18 cellular contexts compared by ENCODE assay signal in the genomic region with DNA sequence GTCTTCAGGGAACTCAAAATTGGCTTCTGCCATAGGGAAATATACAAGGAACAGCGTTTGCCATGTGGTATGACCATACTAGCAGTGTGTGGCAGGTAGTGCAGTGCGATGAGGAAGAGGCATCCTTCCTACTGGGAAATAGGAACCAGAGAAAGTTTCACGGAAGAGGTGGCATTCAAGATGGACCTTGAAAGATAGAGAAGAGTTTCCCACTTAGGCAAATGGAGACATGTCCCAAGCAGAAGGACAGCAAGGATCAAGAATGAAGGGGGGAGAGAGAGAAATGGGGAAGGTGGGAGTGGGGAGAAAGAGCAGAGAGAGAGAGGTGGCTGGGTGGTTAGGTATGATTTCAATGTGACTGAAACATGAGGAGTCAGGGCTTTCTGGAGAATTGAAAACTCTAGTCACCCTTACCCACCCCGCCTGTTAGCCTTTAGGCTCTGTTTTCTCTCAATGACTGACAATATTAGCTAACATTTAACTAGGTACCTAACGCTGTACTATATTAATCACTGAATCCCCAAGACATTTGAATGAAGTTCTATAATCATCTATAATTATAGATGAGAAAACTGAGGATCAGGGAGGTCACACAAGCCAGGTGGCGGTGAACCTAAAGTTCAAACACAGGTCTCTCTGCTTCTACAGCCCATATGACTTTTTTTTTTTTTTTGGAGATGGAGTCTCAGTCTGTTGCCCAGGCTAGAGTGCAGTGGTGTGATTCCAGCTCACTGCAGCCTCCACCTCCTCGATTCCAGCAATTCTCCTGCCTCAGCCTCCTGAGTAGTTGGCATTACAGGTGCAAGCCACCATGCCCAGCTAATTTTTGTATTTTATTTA.
DNase-seq lines count a peak whose midpoint lies in the region; ATAC-seq, FAIRE-seq and TF ChIP-seq lines count a peak whose summit lies in the region.
"Had no signal": no experiment of that assay in that cellular context is flagged by ENCODE, and none has a peak within 500 bp of the region (broad histone marks: within the 10 kb centered on the region; RNA-seq: fewer than 3 reads in every experiment).

No MANE protein-coding gene starts in this region.

- TF ChIP-seq CTCF in kidney (IDR thresholded peaks at IDR 0.05; ENCODE audit: borderline replicate concordance, extremely low read depth, insufficient read depth) = no peak

- H3K9ac ChIP-seq in kidney (ENCODE audit: low read length in 2 of 2) = no peak overlapping the region

- no peak for DNase-seq in kidney
- DNase-seq in activated CD4-positive, alpha-beta T cell treated with anti-CD3 and anti-CD28 coated beads for 4 hours = no peak
- no peak for DNase-seq in GDM1 (lab: John Stamatoyannopoulos, UW)
- no peak for DNase-seq in occipital lobe (lab: John Stamatoyannopoulos, UW)
- no peak for DNase-seq in glomerular visceral epithelial cell (ENCODE audit: extremely low spot score)
- DNase-seq: activated T-cell treated with anti-CD3 and anti-CD28 coated beads, Interleukin-2, amount 50 U/mL, for 72 hours; amniotic stem cell; cortex of kidney; hypothalamus; left ventricle myocardium superior; natural killer cell; NCI-H2029; T-helper 9 cell; thyroid gland had no signal

- peaks cover 18 to 22% of the 10 kb centered on the region in 2 donors for H3K4me1 ChIP-seq in kidney (ENCODE audit: control insufficient read depth in 1 of 2, insufficient read depth in 1 of 2, low read depth in 1 of 2, low read length in 2 of 2)

- peak overlapping the region; percentile 33 to 52 for H3K27ac ChIP-seq in kidney (ENCODE audit: low read depth in 2 of 2, low read length in 2 of 2)
- H3K27ac ChIP-seq: thyroid gland had no signal

- ATAC-seq in GM18508 (IDR thresholded peaks at IDR 0.05; ENCODE audit: insufficient read depth, unreplicated experiment) (peak; percentile 37), GM21381 (IDR thresholded peaks at IDR 0.05; ENCODE audit: unreplicated experiment) (peak; percentile 25), HG03378 (IDR thresholded peaks at IDR 0.05; ENCODE audit: unreplicated experiment) (peak; percentile 53)
- ATAC-seq: activated T-cell treated with anti-CD3 and anti-CD28 coated beads, Interleukin-2, amount 50 U/mL, for 72 hours; esophagus mucosa; left ventricle myocardium superior; natural killer cell had no signal

- no peaks in the 10 kb centered on the region for H3K9me3 ChIP-seq in kidney (ENCODE audit: control insufficient read depth in 1 of 2, low read length in 2 of 2)
- H3K9me3 ChIP-seq: thyroid gland had no signal

- H3K4me3 ChIP-seq in kidney (ENCODE audit: low read length in 2 of 2) = no peak overlapping the region
- H3K4me3 ChIP-seq: thyroid gland had no signal

- no peak for FAIRE-seq in kidney (lab: Jason Lieb, UNC)

- intact Hi-C loops in kidney (cut with DNase I) = no loop called here

- no peaks in the 10 kb centered on the region for H3K36me3 ChIP-seq in kidney (ENCODE audit: control insufficient read depth in 1 of 2, insufficient read depth in 2 of 2, low read length in 2 of 2)
- H3K36me3 ChIP-seq: thyroid gland had no signal
